Comparison of ENCODE assay signal across 25 cellular contexts in the genomic region with DNA sequence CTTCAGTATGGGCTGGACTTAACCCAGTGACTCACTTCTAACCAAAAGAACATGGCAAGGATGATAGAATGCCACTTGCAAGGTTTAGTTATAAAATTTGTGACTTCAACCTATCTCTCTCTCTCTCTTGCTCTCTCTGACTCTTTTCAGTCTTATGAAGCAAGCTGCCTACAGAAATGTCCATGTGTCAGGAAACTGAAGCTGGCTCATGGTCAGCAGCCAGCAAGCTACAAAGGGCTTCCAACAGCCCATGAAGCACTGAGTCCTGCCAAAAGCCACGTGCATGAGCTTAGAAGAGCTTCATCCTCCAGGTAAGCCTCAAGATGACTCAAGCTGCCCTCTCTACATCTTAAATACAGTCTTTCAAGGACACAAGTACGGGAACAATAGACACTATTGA.
"Had no signal": no experiment of that assay in that cellular context is flagged by ENCODE, and none has a peak within 500 bp of the region (broad histone marks: within the 10 kb centered on the region; RNA-seq: fewer than 3 reads in every experiment).

No MANE protein-coding gene starts in this region.

- H3K27me3 ChIP-seq: brain microvascular endothelial cell, esophagus squamous epithelium had no signal

- H3K36me3 ChIP-seq: brain microvascular endothelial cell, esophagus squamous epithelium, gastroesophageal sphincter had no signal

- H3K27ac ChIP-seq: brain microvascular endothelial cell, coronary artery, dorsolateral prefrontal cortex, esophagus squamous epithelium, gastroesophageal sphincter had no signal

- H3K4me1 ChIP-seq: esophagus squamous epithelium, gastroesophageal sphincter had no signal

- DNase-seq: activated CD4-positive, alpha-beta T cell treated with anti-CD3 and anti-CD28 coated beads for 48 hours; activated CD4-positive, alpha-beta T cell treated with anti-CD3 and anti-CD28 coated beads, Interleukin-2, amount 50 U/mL, for 1 hour; activated CD4-positive, alpha-beta T cell treated with anti-CD3 and anti-CD28 coated beads, Interleukin-2, amount 50 U/mL, for 48 hours; activated CD4-positive, CD25-positive, alpha-beta regulatory T cell; activated CD4-positive, CD25-positive, alpha-beta regulatory T cell treated with anti-CD3 and anti-CD28 coated beads, Interleukin-2, amount 50 U/mL, for 72 hours; activated CD8-positive, alpha-beta memory T cell treated with anti-CD3 and anti-CD28 coated beads for 24 hours; activated CD8-positive, alpha-beta T cell treated with anti-CD3 and anti-CD28 coated beads for 36 hours; activated effector memory CD4-positive, alpha-beta T cell treated with Interleukin-2 at 50 U/mL for 16 hours; activated gamma-delta T cell treated with Interleukin-2 at 50 U/mL for 16 hours; activated naive CD4-positive, alpha-beta T cell treated with anti-CD3 and anti-CD28 coated beads, Interleukin-2, amount 50 U/mL, for 16 hours; activated naive CD4-positive, alpha-beta T cell treated with Interleukin-2 at 50 U/mL for 16 hours; activated T-cell treated with anti-CD3 and anti-CD28 coated beads, Interleukin-2, amount 50 U/mL, for 4 hours; amniotic stem cell; anterior cingulate cortex; brain microvascular endothelial cell; effector memory CD8-positive, alpha-beta T cell; erythroblast; esophagus squamous epithelium; foreskin melanocyte; head of caudate nucleus; T-helper 2 cell had no signal

- H3K4me3 ChIP-seq: coronary artery, dorsolateral prefrontal cortex, esophagus squamous epithelium, gastroesophageal sphincter had no signal

- ATAC-seq: activated CD8-positive, alpha-beta T cell treated with anti-CD3 and anti-CD28 coated beads for 36 hours; activated T-cell treated with anti-CD3 and anti-CD28 coated beads, Interleukin-2, amount 50 U/mL, for 4 hours; activated T-helper 17 cell treated with anti-CD3 and anti-CD28 coated beads, Interleukin-2, amount 50 U/mL, for 72 hours; effector memory CD8-positive, alpha-beta T cell; gastroesophageal sphincter had no signal
